ENCODE assay signal across 36 cellular contexts in the genomic region with DNA sequence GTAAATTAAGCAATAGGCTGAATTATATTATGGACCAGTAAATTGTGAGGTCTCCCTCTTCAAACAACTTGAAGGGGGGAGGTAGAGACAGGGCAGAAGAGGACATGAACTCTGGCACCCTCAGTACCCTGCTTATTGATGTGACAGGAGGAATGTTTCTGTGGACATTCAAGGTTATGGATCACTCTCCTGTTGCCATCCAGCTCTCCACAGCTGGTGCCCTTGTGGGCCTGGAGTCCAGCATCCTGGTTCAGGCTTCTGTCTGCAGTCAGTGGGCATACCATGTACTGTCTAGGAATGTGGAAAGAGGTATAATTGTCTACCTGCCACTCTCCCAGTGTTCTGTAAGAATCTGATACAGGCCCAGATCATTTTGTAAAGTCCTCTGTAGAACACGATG.
"Had no signal": no experiment of that assay in that cellular context is flagged by ENCODE, and none has a peak within 500 bp of the region (broad histone marks: within the 10 kb centered on the region; RNA-seq: fewer than 3 reads in every experiment).

No MANE protein-coding gene starts in this region.

- H3K9me3 Mint-ChIP-seq: activated CD4-positive, alpha-beta memory T cell treated with anti-CD3 and anti-CD28 coated beads, Interleukin-2, amount 10 ng/mL, durations not matched to agents 7 days and 5 days; activated CD4-positive, alpha-beta T cell treated with anti-CD3 and anti-CD28 coated beads, Interleukin-2, amount 10 ng/mL, durations not matched to agents 7 days and 5 days; activated naive CD4-positive, alpha-beta T cell treated with anti-CD3 and anti-CD28 coated beads for 36 hours; activated naive CD4-positive, alpha-beta T cell treated with anti-CD3 and anti-CD28 coated beads, Interleukin-2, amount 50 U/mL, for 72 hours; activated naive CD8-positive, alpha-beta T cell treated with anti-CD3 and anti-CD28 coated beads for 36 hours; activated T-cell treated with anti-CD3 and anti-CD28 coated beads, Interleukin-2, amount 50 U/mL, for 4 hours; activated T-helper 2 cell treated with anti-CD3 and anti-CD28 coated beads, Interferon-gamma antibody, Interleukin-2, Interleukin-4, amounts not matched to agents 10 μg/mL and 5 μg/mL and 100 μg/mL, durations not matched to agents 14 hours and 24 hours and 36 hours; brain; central memory CD8-positive, alpha-beta T cell; T-helper 1 cell treated with Interleukin-12 subunit alpha and Interleukin-12 subunit beta and Interleukin-4 antibody, amounts not matched to agents 30 μg/mL and 1 μg/mL, for 36 hours; T-helper 2 cell treated with Interferon-gamma antibody and Interleukin-4, amounts not matched to agents 5 μg/mL and 100 μg/mL, for 36 hours; WTC11 had no signal

- DNase-seq: activated CD4-positive, alpha-beta memory T cell treated with anti-CD3 and anti-CD28 coated beads, Interleukin-2, amount 10 ng/mL, durations not matched to agents 7 days and 5 days; activated CD4-positive, alpha-beta T cell treated with anti-CD3 and anti-CD28 coated beads for 1 hour; activated CD4-positive, alpha-beta T cell treated with anti-CD3 and anti-CD28 coated beads for 36 hours; activated CD4-positive, alpha-beta T cell treated with anti-CD3 and anti-CD28 coated beads for 48 hours; activated CD4-positive, alpha-beta T cell treated with anti-CD3 and anti-CD28 coated beads, Interleukin-2, amount 10 ng/mL, durations not matched to agents 7 days and 5 days; activated CD4-positive, alpha-beta T cell treated with anti-CD3 and anti-CD28 coated beads, Interleukin-2, amount 50 U/mL, for 48 hours; activated CD4-positive, CD25-positive, alpha-beta regulatory T cell; activated CD8-positive, alpha-beta memory T cell treated with anti-CD3 and anti-CD28 coated beads for 24 hours; activated CD8-positive, alpha-beta memory T cell treated with anti-CD3 and anti-CD28 coated beads, Interleukin-2, amount 10 ng/mL, durations not matched to agents 7 days and 5 days; activated CD8-positive, alpha-beta memory T cell treated with anti-CD3 and anti-CD28 coated beads, Interleukin-2, amount 50 U/mL, for 48 hours; activated effector memory CD4-positive, alpha-beta T cell treated with Interleukin-2 at 50 U/mL for 16 hours; activated gamma-delta T cell treated with Interleukin-2 at 50 U/mL for 16 hours; activated naive CD4-positive, alpha-beta T cell; activated naive CD4-positive, alpha-beta T cell treated with anti-CD3 and anti-CD28 coated beads for 36 hours; activated naive CD4-positive, alpha-beta T cell treated with anti-CD3 and anti-CD28 coated beads, Interleukin-2, amount 50 U/mL, for 16 hours; activated naive CD8-positive, alpha-beta T cell treated with anti-CD3 and anti-CD28 coated beads for 36 hours; activated T-cell treated with anti-CD3 and anti-CD28 coated beads, Interleukin-2, amount 50 U/mL, for 4 hours; amygdala; anterior cingulate cortex; caudate nucleus; cerebellar nuclear complex; colonic mucosa; T-helper 1 cell; T-helper 2 cell; T-helper 9 cell; WERI-Rb-1 had no signal

- H3K4me1 ChIP-seq: ascending aorta, colonic mucosa had no signal

- H3K4me3 ChIP-seq: ascending aorta, cardiac muscle cell, colonic mucosa had no signal

- H3K27ac Mint-ChIP-seq: activated CD4-positive, alpha-beta memory T cell treated with anti-CD3 and anti-CD28 coated beads, Interleukin-2, amount 10 ng/mL, durations not matched to agents 7 days and 5 days; activated CD4-positive, alpha-beta T cell treated with anti-CD3 and anti-CD28 coated beads for 36 hours; activated CD4-positive, alpha-beta T cell treated with anti-CD3 and anti-CD28 coated beads, Interleukin-2, amount 10 ng/mL, durations not matched to agents 7 days and 5 days; activated CD8-positive, alpha-beta memory T cell treated with anti-CD3 and anti-CD28 coated beads, Interleukin-2, amount 10 ng/mL, durations not matched to agents 7 days and 5 days; activated naive CD4-positive, alpha-beta T cell treated with anti-CD3 and anti-CD28 coated beads for 36 hours; activated naive CD8-positive, alpha-beta T cell treated with anti-CD3 and anti-CD28 coated beads for 36 hours; activated T-helper 2 cell treated with anti-CD3 and anti-CD28 coated beads, Interferon-gamma antibody, Interleukin-2, Interleukin-4, amounts not matched to agents 10 μg/mL and 5 μg/mL and 100 μg/mL, durations not matched to agents 14 hours and 24 hours and 36 hours; brain; T-helper 1 cell treated with Interleukin-12 subunit alpha and Interleukin-12 subunit beta and Interleukin-4 antibody, amounts not matched to agents 30 μg/mL and 1 μg/mL, for 36 hours; T-helper 2 cell treated with Interferon-gamma antibody and Interleukin-4, amounts not matched to agents 5 μg/mL and 100 μg/mL, for 36 hours; WTC11 had no signal

- H3K4me3 Mint-ChIP-seq: activated CD4-positive, alpha-beta memory T cell treated with anti-CD3 and anti-CD28 coated beads, Interleukin-2, amount 10 ng/mL, durations not matched to agents 7 days and 5 days; activated CD4-positive, alpha-beta T cell treated with anti-CD3 and anti-CD28 coated beads for 36 hours; activated CD4-positive, alpha-beta T cell treated with anti-CD3 and anti-CD28 coated beads, Interleukin-2, amount 10 ng/mL, durations not matched to agents 7 days and 5 days; activated CD8-positive, alpha-beta memory T cell treated with anti-CD3 and anti-CD28 coated beads, Interleukin-2, amount 10 ng/mL, durations not matched to agents 7 days and 5 days; activated naive CD4-positive, alpha-beta T cell treated with anti-CD3 and anti-CD28 coated beads for 36 hours; activated naive CD8-positive, alpha-beta T cell treated with anti-CD3 and anti-CD28 coated beads for 36 hours; activated T-cell treated with anti-CD3 and anti-CD28 coated beads, Interleukin-2, amount 50 U/mL, for 4 hours; brain; central memory CD8-positive, alpha-beta T cell; T-helper 1 cell treated with Interleukin-12 subunit alpha and Interleukin-12 subunit beta and Interleukin-4 antibody, amounts not matched to agents 30 μg/mL and 1 μg/mL, for 36 hours; T-helper 2 cell treated with Interferon-gamma antibody and Interleukin-4, amounts not matched to agents 5 μg/mL and 100 μg/mL, for 36 hours; WTC11 had no signal

- H3K9me3 ChIP-seq: ascending aorta, colonic mucosa had no signal

- ATAC-seq: activated CD4-positive, alpha-beta T cell treated with anti-CD3 and anti-CD28 coated beads for 36 hours; activated CD4-positive, CD25-positive, alpha-beta regulatory T cell treated with anti-CD3 and anti-CD28 coated beads, Interleukin-2, amount 50 U/mL, for 24 hours; activated CD8-positive, alpha-beta memory T cell treated with anti-CD3 and anti-CD28 coated beads, Interleukin-2, amount 10 ng/mL, durations not matched to agents 7 days and 5 days; activated naive CD4-positive, alpha-beta T cell treated with anti-CD3 and anti-CD28 coated beads, Interleukin-2, amount 50 U/mL, for 72 hours; activated T-cell treated with anti-CD3 and anti-CD28 coated beads, Interleukin-2, amount 50 U/mL, for 4 hours; WTC11 had no signal

- H3K27me3 Mint-ChIP-seq: activated CD4-positive, alpha-beta memory T cell treated with anti-CD3 and anti-CD28 coated beads, Interleukin-2, amount 10 ng/mL, durations not matched to agents 7 days and 5 days; activated CD4-positive, alpha-beta T cell treated with anti-CD3 and anti-CD28 coated beads for 36 hours; activated CD4-positive, alpha-beta T cell treated with anti-CD3 and anti-CD28 coated beads, Interleukin-2, amount 10 ng/mL, durations not matched to agents 7 days and 5 days; activated CD8-positive, alpha-beta memory T cell treated with anti-CD3 and anti-CD28 coated beads, Interleukin-2, amount 10 ng/mL, durations not matched to agents 7 days and 5 days; activated naive CD8-positive, alpha-beta T cell treated with anti-CD3 and anti-CD28 coated beads for 36 hours; brain; central memory CD8-positive, alpha-beta T cell had no signal

- H3K27ac ChIP-seq: ascending aorta, cardiac muscle cell, colonic mucosa, WERI-Rb-1 had no signal

- H3K27me3 ChIP-seq: ascending aorta, cardiac muscle cell, colonic mucosa had no signal

- H3K4me1 Mint-ChIP-seq: activated CD4-positive, alpha-beta T cell treated with anti-CD3 and anti-CD28 coated beads for 36 hours; activated CD4-positive, alpha-beta T cell treated with anti-CD3 and anti-CD28 coated beads, Interleukin-2, amount 10 ng/mL, durations not matched to agents 7 days and 5 days; activated naive CD8-positive, alpha-beta T cell treated with anti-CD3 and anti-CD28 coated beads for 36 hours; WTC11 had no signal
